Comparison of ENCODE assay signal across 8 cellular contexts in the genomic region with DNA sequence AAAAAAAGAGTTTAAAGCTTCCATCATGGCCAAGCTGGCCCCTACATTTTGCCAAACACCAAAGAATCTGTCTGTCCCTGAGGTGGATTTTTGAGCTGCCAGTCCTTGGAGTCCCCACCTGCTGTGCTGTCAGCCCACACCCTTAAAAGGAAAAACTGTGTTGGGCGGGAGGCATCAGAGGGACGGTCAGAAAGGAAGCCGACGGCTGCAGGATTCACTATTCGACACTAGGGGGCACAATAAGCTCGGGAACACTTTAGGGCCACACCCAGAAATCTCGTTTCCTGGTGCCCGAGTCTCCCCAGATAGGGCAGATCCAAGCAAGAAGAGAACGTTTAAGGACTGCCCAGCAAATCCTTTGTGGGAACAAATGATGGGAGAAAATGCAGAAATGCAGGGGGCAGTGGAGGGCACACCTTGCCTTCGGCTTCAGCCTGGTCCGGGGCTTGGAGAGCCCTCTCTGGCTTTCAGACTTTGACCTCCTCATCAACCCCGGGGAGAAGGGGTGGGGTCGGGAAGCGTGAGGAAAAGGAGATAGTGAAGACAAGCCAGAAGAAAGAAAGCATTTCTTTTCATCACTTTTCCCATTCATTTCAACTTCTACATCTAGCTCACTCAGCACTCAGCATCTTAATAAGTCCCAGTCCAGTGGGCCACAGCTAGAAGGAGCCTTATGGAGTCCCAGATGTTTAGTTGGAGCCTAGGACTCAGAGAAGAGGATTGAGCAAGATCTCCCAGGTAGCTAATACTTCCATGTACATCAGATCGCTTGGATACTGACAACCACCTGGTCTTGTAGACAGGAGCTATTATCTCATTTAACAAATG.
DNase-seq lines count a peak whose midpoint lies in the region; ATAC-seq and TF ChIP-seq lines count a peak whose summit lies in the region.

No MANE protein-coding gene starts in this region.

- H3K9me3 ChIP-seq in muscle layer of colon (ENCODE audit: low read length), result no peaks in the 10 kb centered on the region

- H3K27me3 ChIP-seq in muscle layer of colon (ENCODE audit: control insufficient read depth in 1 of 2, insufficient read depth in 2 of 2, low read length in 2 of 2), result no peaks in the 10 kb centered on the region

- ATAC-seq in GM21447 (IDR thresholded peaks at IDR 0.05; ENCODE audit: unreplicated experiment), result peak; percentile 63

- peak overlapping the region; percentile 88 for H3K27ac ChIP-seq in muscle layer of colon (ENCODE audit: low read depth, low read length)

- H3K4me1 ChIP-seq in muscle layer of colon (ENCODE audit: insufficient read depth, low read length), result peaks cover 24% of the 10 kb centered on the region

- peak overlapping the region; percentile 74 for H3K9ac ChIP-seq in muscle layer of colon (ENCODE audit: low read length)

- no peak; the same call in 1 of the 2 replicates for TF ChIP-seq EP300 in Ishikawa (IDR thresholded peaks at IDR 0.05; ENCODE audit: borderline replicate concordance)

- TF ChIP-seq POLR2A in erythroblast (IDR thresholded peaks at IDR 0.05; ENCODE audit: low read length), result no peak

- peak; percentile 97 for TF ChIP-seq RAD21 in Ishikawa (IDR thresholded peaks at IDR 0.05; ENCODE audit: low read depth)

- no peaks in the 10 kb centered on the region for H3K36me3 ChIP-seq in muscle layer of colon (ENCODE audit: insufficient read depth, low read length)

- peak overlapping the region; percentile 76 to 83 for H3K4me3 ChIP-seq in muscle layer of colon (ENCODE audit: low read depth in 1 of 2, low read length in 2 of 2)

- DNase-seq in COLO668 (lab: John Stamatoyannopoulos, UW; ENCODE audit: unreplicated experiment), result peak; percentile 88
- peak; percentile 95 for DNase-seq in OCI-M1 (lab: John Stamatoyannopoulos, UW)
- DNase-seq in activated T-cell treated with anti-CD3 and anti-CD28 coated beads for 48 hours (ENCODE audit: low read depth), result peak; percentile 70
- peak; percentile 82 to 90 for DNase-seq in erythroblast (lab: John Stamatoyannopoulos, UW)
- DNase-seq in stimulated activated CD8-positive, alpha-beta memory T cell treated with anti-CD3 and anti-CD28 coated beads, Interleukin-4, amount 100 ng/mL, for 48 hours, result peak; percentile 88

TF ChIP-seq in Ishikawa, 13 proteins besides CTCF, POLR2A, EP300 and RAD21:
- TF ChIP-seq TCF12 (IDR thresholded peaks at IDR 0.05; ENCODE audit: low read depth) (peak; percentile 24; the same call in 1 of the 2 replicates), TAF1 (IDR thresholded peaks at IDR 0.05; ENCODE audit: low read depth) (no peak), CREB1 (IDR thresholded peaks at IDR 0.05; ENCODE audit: low read depth) (no peak), EGR1 (IDR thresholded peaks at IDR 0.05) (no peak), CEBPB (IDR thresholded peaks at IDR 0.05) (no peak), YY1 (IDR thresholded peaks at IDR 0.05; ENCODE audit: low read depth) (no peak; the same call in none of the 2 replicates), ZBTB7A (IDR thresholded peaks at IDR 0.05; ENCODE audit: low read depth) (no peak), FOXM1 (IDR thresholded peaks at IDR 0.05; ENCODE audit: borderline replicate concordance, low read depth) (no peak), NFIC (IDR thresholded peaks at IDR 0.05) (no peak), TEAD4 (IDR thresholded peaks at IDR 0.05) (no peak)
- TF ChIP-seq, protein P1, sequence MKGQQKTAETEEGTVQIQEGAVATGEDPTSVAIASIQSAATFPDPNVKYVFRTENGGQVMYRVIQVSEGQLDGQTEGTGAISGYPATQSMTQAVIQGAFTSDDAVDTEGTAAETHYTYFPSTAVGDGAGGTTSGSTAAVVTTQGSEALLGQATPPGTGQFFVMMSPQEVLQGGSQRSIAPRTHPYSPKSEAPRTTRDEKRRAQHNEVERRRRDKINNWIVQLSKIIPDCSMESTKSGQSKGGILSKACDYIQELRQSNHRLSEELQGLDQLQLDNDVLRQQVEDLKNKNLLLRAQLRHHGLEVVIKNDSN (IDR thresholded peaks at IDR 0.05), result no peak
- TF ChIP-seq, protein P2, sequence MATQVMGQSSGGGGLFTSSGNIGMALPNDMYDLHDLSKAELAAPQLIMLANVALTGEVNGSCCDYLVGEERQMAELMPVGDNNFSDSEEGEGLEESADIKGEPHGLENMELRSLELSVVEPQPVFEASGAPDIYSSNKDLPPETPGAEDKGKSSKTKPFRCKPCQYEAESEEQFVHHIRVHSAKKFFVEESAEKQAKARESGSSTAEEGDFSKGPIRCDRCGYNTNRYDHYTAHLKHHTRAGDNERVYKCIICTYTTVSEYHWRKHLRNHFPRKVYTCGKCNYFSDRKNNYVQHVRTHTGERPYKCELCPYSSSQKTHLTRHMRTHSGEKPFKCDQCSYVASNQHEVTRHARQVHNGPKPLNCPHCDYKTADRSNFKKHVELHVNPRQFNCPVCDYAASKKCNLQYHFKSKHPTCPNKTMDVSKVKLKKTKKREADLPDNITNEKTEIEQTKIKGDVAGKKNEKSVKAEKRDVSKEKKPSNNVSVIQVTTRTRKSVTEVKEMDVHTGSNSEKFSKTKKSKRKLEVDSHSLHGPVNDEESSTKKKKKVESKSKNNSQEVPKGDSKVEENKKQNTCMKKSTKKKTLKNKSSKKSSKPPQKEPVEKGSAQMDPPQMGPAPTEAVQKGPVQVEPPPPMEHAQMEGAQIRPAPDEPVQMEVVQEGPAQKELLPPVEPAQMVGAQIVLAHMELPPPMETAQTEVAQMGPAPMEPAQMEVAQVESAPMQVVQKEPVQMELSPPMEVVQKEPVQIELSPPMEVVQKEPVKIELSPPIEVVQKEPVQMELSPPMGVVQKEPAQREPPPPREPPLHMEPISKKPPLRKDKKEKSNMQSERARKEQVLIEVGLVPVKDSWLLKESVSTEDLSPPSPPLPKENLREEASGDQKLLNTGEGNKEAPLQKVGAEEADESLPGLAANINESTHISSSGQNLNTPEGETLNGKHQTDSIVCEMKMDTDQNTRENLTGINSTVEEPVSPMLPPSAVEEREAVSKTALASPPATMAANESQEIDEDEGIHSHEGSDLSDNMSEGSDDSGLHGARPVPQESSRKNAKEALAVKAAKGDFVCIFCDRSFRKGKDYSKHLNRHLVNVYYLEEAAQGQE (IDR thresholded peaks at IDR 0.05; ENCODE audit: low read depth), result no peak
- TF ChIP-seq, protein P3, sequence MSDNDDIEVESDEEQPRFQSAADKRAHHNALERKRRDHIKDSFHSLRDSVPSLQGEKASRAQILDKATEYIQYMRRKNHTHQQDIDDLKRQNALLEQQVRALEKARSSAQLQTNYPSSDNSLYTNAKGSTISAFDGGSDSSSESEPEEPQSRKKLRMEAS (IDR thresholded peaks at IDR 0.05), result peak; percentile 15; the same call in 1 of the 2 replicates
TF ChIP-seq in Ishikawa: peak in this region for 2.

Comparison
In these comparisons a context has a peak if more than half of its experiments do, and no peak if none do; other contexts are left out.
1. Peak in every context shown above with its lines: DNase-seq, ATAC-seq, H3K4me3 ChIP-seq and H3K27ac ChIP-seq.